Comparison of ENCODE assay signal across 30 cellular contexts in genomic region chr12:115229517-115229916, GRCh38.
"Had no signal": no experiment of that assay in that cellular context is flagged by ENCODE, and none has a peak within 500 bp of the region (broad histone marks: within the 10 kb centered on the region; RNA-seq: fewer than 3 reads in every experiment).

No MANE protein-coding gene starts in this region.

- H3K4me3 ChIP-seq: pancreas, prostate gland, right atrium auricular region, skin epidermis, smooth muscle cell, spleen, suprapubic skin, testis, tibial artery, transverse colon, upper lobe of left lung, vagina had no signal

- DNase-seq: naive thymus-derived CD8-positive, alpha-beta T cell; nephron progenitor cell; nucleus accumbens; pancreas; retina; spleen; stimulated activated CD4-positive, alpha-beta T cell treated with anti-CD3 and anti-CD28 coated beads, Interleukin-12 subunit alpha, Interleukin-12 subunit beta, amount 100 ng/mL, for 4 hours; stimulated activated CD4-positive, alpha-beta T cell treated with anti-CD3 and anti-CD28 coated beads, Interleukin-1b, Interleukin-23, amount 100 ng/mL, for 48 hours; stimulated activated CD4-positive, alpha-beta T cell treated with anti-CD3 and anti-CD28 coated beads, Interleukin-4, amount 100 ng/mL, for 1 hour; stimulated activated CD4-positive, alpha-beta T cell treated with anti-CD3 and anti-CD28 coated beads, Interleukin-4, amount 100 ng/mL, for 4 hours; stimulated activated CD8-positive, alpha-beta memory T cell treated with anti-CD3 and anti-CD28 coated beads, Interleukin-4, amount 100 ng/mL, for 48 hours; stimulated activated naive CD4-positive, alpha-beta T cell; stimulated activated naive CD8-positive, alpha-beta T cell treated with anti-CD3 and anti-CD28 coated beads, Interleukin-15, amount 100 ng/mL, for 72 hours; stimulated activated naive CD8-positive, alpha-beta T cell treated with anti-CD3 and anti-CD28 coated beads, Interleukin-15, Interleukin-2, amounts not matched to agents 100 U/mL and 50 U/mL, for 24 hours; substantia nigra; testis; tibial artery; transverse colon; upper lobe of left lung had no signal

- ATAC-seq: naive thymus-derived CD8-positive, alpha-beta T cell; natural killer cell treated with Interleukin-12 subunit alpha and Interleukin-12 subunit beta and Interleukin-15 and Interleukin-18, amount 100 ng/mL, for 72 hours; pancreas; sciatic nerve; stimulated activated memory B cell treated with anti-CD40 and anti-IgM and Interleukin-4, amounts not matched to agents 10 μg/mL and 1 μg/mL and 100 μg/mL, for 72 hours; stimulated activated naive CD8-positive, alpha-beta T cell treated with anti-CD3 and anti-CD28 coated beads, Interleukin-15, amount 100 ng/mL, for 72 hours; stimulated activated naive CD8-positive, alpha-beta T cell treated with anti-CD3 and anti-CD28 coated beads, Interleukin-15, Interleukin-2, amounts not matched to agents 100 U/mL and 50 U/mL, for 24 hours had no signal

- H3K9me3 ChIP-seq: neutrophil, pancreas, prostate gland, right atrium auricular region, spleen, suprapubic skin, testis, tibial artery, transverse colon, upper lobe of left lung, vagina had no signal

- H3K27ac ChIP-seq: neutrophil, pancreas, prostate gland, right atrium auricular region, skin epidermis, spleen, suprapubic skin, testis, tibial artery, transverse colon, upper lobe of left lung, vagina had no signal

- H3K4me1 ChIP-seq: pancreas, prostate gland, right atrium auricular region, suprapubic skin, tibial artery, transverse colon, upper lobe of left lung, vagina had no signal

- H3K27ac Mint-ChIP-seq: naive thymus-derived CD8-positive, alpha-beta T cell; natural killer cell treated with Interleukin-12 subunit alpha and Interleukin-12 subunit beta and Interleukin-15 and Interleukin-18, amount 100 ng/mL, for 72 hours; nephron progenitor cell; stimulated activated memory B cell treated with anti-CD40 and anti-IgM and Interleukin-4, amounts not matched to agents 10 μg/mL and 1 μg/mL and 100 μg/mL, for 72 hours; stimulated activated naive CD8-positive, alpha-beta T cell treated with anti-CD3 and anti-CD28 coated beads, Interleukin-15, amount 100 ng/mL, for 72 hours had no signal

- H3K27me3 ChIP-seq: neutrophil, right atrium auricular region, testis, transverse colon, upper lobe of left lung, vagina had no signal

- H3K9me3 Mint-ChIP-seq: natural killer cell treated with Interleukin-12 subunit alpha and Interleukin-12 subunit beta and Interleukin-15 and Interleukin-18, amount 100 ng/mL, for 72 hours; nephron progenitor cell; neural crest cell; stimulated activated memory B cell treated with anti-CD40 and anti-IgM and Interleukin-4, amounts not matched to agents 10 μg/mL and 1 μg/mL and 100 μg/mL, for 72 hours; stimulated activated naive CD8-positive, alpha-beta T cell treated with anti-CD3 and anti-CD28 coated beads, Interleukin-15, amount 100 ng/mL, for 72 hours had no signal

- H3K36me3 Mint-ChIP-seq: naive thymus-derived CD8-positive, alpha-beta T cell; natural killer cell treated with Interleukin-12 subunit alpha and Interleukin-12 subunit beta and Interleukin-15 and Interleukin-18, amount 100 ng/mL, for 72 hours; stimulated activated memory B cell treated with anti-CD40 and anti-IgM and Interleukin-4, amounts not matched to agents 10 μg/mL and 1 μg/mL and 100 μg/mL, for 72 hours had no signal

- H3K36me3 ChIP-seq: neutrophil, pancreas, prostate gland, right atrium auricular region, spleen, suprapubic skin, tibial artery, transverse colon, upper lobe of left lung, vagina had no signal

- H3K4me1 Mint-ChIP-seq: naive thymus-derived CD8-positive, alpha-beta T cell; neural crest cell; stimulated activated memory B cell treated with anti-CD40 and anti-IgM and Interleukin-4, amounts not matched to agents 10 μg/mL and 1 μg/mL and 100 μg/mL, for 72 hours; stimulated activated naive CD8-positive, alpha-beta T cell treated with anti-CD3 and anti-CD28 coated beads, Interleukin-15, amount 100 ng/mL, for 72 hours had no signal

- H3K4me3 Mint-ChIP-seq: naive thymus-derived CD8-positive, alpha-beta T cell; natural killer cell treated with Interleukin-12 subunit alpha and Interleukin-12 subunit beta and Interleukin-15 and Interleukin-18, amount 100 ng/mL, for 72 hours; nephron progenitor cell; neural crest cell; stimulated activated memory B cell treated with anti-CD40 and anti-IgM and Interleukin-4, amounts not matched to agents 10 μg/mL and 1 μg/mL and 100 μg/mL, for 72 hours; stimulated activated naive CD8-positive, alpha-beta T cell treated with anti-CD3 and anti-CD28 coated beads, Interleukin-15, amount 100 ng/mL, for 72 hours had no signal

- H3K27me3 Mint-ChIP-seq: natural killer cell treated with Interleukin-12 subunit alpha and Interleukin-12 subunit beta and Interleukin-15 and Interleukin-18, amount 100 ng/mL, for 72 hours; stimulated activated memory B cell treated with anti-CD40 and anti-IgM and Interleukin-4, amounts not matched to agents 10 μg/mL and 1 μg/mL and 100 μg/mL, for 72 hours; stimulated activated naive CD8-positive, alpha-beta T cell treated with anti-CD3 and anti-CD28 coated beads, Interleukin-15, amount 100 ng/mL, for 72 hours had no signal
